In genomic region chr3:139430467-139430866, GRCh38 we compare ENCODE assay signal across 20 cellular contexts. TPM values are rescaled to one million over a fixed set of nuclear protein-coding genes. Genes with fewer than 3 reads are reported as not detected.
"Had no signal": no experiment of that assay in that cellular context is flagged by ENCODE, and none has a peak within 500 bp of the region (broad histone marks: within the 10 kb centered on the region; RNA-seq: fewer than 3 reads in every experiment).

No MANE protein-coding gene starts in this region.

- H3K36me3 Mint-ChIP-seq: activated naive CD8-positive, alpha-beta T cell treated with anti-CD3 and anti-CD28 coated beads for 36 hours; stimulated activated effector memory CD8-positive, alpha-beta T cell treated with anti-CD3 and anti-CD28 coated beads, Interleukin-12 subunit alpha, Interleukin-12 subunit beta, amount 100 ng/mL, for 72 hours had no signal

- H3K9me3 Mint-ChIP-seq: activated CD4-positive, alpha-beta T cell treated with anti-CD3 and anti-CD28 coated beads, Interleukin-2, amount 10 ng/mL, durations not matched to agents 24 days and 14 days; activated T-cell treated with anti-CD3 and anti-CD28 coated beads, Interleukin-2, amount 50 U/mL, for 72 hours; naive thymus-derived CD4-positive, alpha-beta T cell; stimulated activated effector memory CD8-positive, alpha-beta T cell treated with anti-CD3 and anti-CD28 coated beads, Interleukin-12 subunit alpha, Interleukin-12 subunit beta, amount 100 ng/mL, for 72 hours had no signal

- H3K27me3 Mint-ChIP-seq: activated CD4-positive, alpha-beta T cell treated with anti-CD3 and anti-CD28 coated beads, Interleukin-2, amount 10 ng/mL, durations not matched to agents 24 days and 14 days; activated naive CD8-positive, alpha-beta T cell treated with anti-CD3 and anti-CD28 coated beads for 36 hours; naive thymus-derived CD4-positive, alpha-beta T cell had no signal

- H3K9ac ChIP-seq: parathyroid adenoma had no signal

- H3K4me3 ChIP-seq: lung, mucosa of descending colon, thoracic aorta had no signal

- H3K27ac Mint-ChIP-seq: activated CD4-positive, alpha-beta T cell treated with anti-CD3 and anti-CD28 coated beads, Interleukin-2, amount 10 ng/mL, durations not matched to agents 24 days and 14 days; activated naive CD8-positive, alpha-beta T cell treated with anti-CD3 and anti-CD28 coated beads for 36 hours; activated T-cell treated with anti-CD3 and anti-CD28 coated beads, Interleukin-2, amount 50 U/mL, for 72 hours; naive thymus-derived CD4-positive, alpha-beta T cell; stimulated activated effector memory CD8-positive, alpha-beta T cell treated with anti-CD3 and anti-CD28 coated beads, Interleukin-12 subunit alpha, Interleukin-12 subunit beta, amount 100 ng/mL, for 72 hours had no signal

- H3K4me1 Mint-ChIP-seq: activated CD4-positive, alpha-beta T cell treated with anti-CD3 and anti-CD28 coated beads, Interleukin-2, amount 10 ng/mL, durations not matched to agents 24 days and 14 days; naive thymus-derived CD4-positive, alpha-beta T cell had no signal

- H3K27me3 ChIP-seq: neutrophil had no signal

- DNase-seq: activated CD4-positive, alpha-beta T cell treated with anti-CD3 and anti-CD28 coated beads, Interleukin-2, amount 10 ng/mL, durations not matched to agents 24 days and 14 days; activated CD4-positive, CD25-positive, alpha-beta regulatory T cell; activated CD8-positive, alpha-beta memory T cell treated with anti-CD3 and anti-CD28 coated beads, Interleukin-2, amount 50 U/mL, for 48 hours; activated gamma-delta T cell; activated naive CD8-positive, alpha-beta T cell treated with anti-CD3 and anti-CD28 coated beads for 36 hours; activated T-cell treated with anti-CD3 and anti-CD28 coated beads, Interleukin-2, amount 50 U/mL, for 72 hours; head of caudate nucleus; left colon; mucosa of descending colon; naive thymus-derived CD4-positive, alpha-beta T cell had no signal

- H3K36me3 ChIP-seq: neutrophil, thoracic aorta had no signal

- H3K4me3 Mint-ChIP-seq: activated CD4-positive, alpha-beta T cell treated with anti-CD3 and anti-CD28 coated beads, Interleukin-2, amount 10 ng/mL, durations not matched to agents 24 days and 14 days; activated naive CD8-positive, alpha-beta T cell treated with anti-CD3 and anti-CD28 coated beads for 36 hours; activated T-cell treated with anti-CD3 and anti-CD28 coated beads, Interleukin-2, amount 50 U/mL, for 72 hours; naive thymus-derived CD4-positive, alpha-beta T cell; stimulated activated effector memory CD8-positive, alpha-beta T cell treated with anti-CD3 and anti-CD28 coated beads, Interleukin-12 subunit alpha, Interleukin-12 subunit beta, amount 100 ng/mL, for 72 hours had no signal

- H3K27ac ChIP-seq: neutrophil, parathyroid adenoma, thoracic aorta had no signal

- ATAC-seq: activated T-cell treated with anti-CD3 and anti-CD28 coated beads, Interleukin-2, amount 50 U/mL, for 72 hours; left colon; mucosa of descending colon; naive thymus-derived CD4-positive, alpha-beta T cell; stimulated activated effector memory CD8-positive, alpha-beta T cell treated with anti-CD3 and anti-CD28 coated beads, Interleukin-12 subunit alpha, Interleukin-12 subunit beta, amount 100 ng/mL, for 72 hours had no signal

- H3K9me3 ChIP-seq: mucosa of descending colon, neutrophil, thoracic aorta had no signal

RNA-seq across cellular contexts. Expression of gene RBP2, which starts 45.8 kb away (rescaled TPM):
- total RNA-seq: activated CD4-positive, alpha-beta T cell treated with anti-CD3 and anti-CD28 coated beads, Interleukin-2, amount 10 ng/mL, durations not matched to agents 24 days and 14 days; activated naive CD8-positive, alpha-beta T cell treated with anti-CD3 and anti-CD28 coated beads for 36 hours; activated T-cell treated with anti-CD3 and anti-CD28 coated beads, Interleukin-2, amount 50 U/mL, for 72 hours; dermis microvascular lymphatic vessel endothelial cell; epithelial cell of proximal tubule; frontal cortex; naive thymus-derived CD4-positive, alpha-beta T cell; T-helper 2 cell treated with Interferon-gamma antibody and Interleukin-4, amounts not matched to agents 100 ng/mL and 5 ng/mL, for 36 hours; thoracic aorta; ureter had no signal
